ENCODE assay signal across 9 cellular contexts in the genomic region with DNA sequence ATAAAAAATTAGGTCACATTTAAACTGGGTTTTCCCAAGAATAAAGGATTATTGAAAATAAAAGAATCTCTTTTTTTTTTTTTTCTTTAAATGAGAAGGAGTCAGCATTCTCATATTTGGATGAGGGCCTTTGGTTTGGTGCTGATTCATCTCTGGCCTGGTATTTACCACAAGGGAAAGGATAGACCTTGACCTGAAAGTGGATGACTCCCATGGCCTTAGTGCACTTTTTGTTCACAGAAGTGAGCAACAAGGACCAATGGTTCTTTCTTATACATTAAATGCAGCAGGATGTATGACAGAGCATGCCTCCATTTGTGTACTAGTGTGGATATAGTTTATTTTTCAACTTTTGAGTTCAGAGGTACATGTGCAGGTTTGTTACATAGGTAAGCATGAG. TPM values are rescaled to one million over a fixed set of nuclear protein-coding genes. Genes with fewer than 3 reads are reported as not detected.
A peak's percentile ranks its signal among the peaks of the same experiment; 100 is the strongest.
DNase-seq lines count a peak whose midpoint lies in the region; ATAC-seq and TF ChIP-seq lines count a peak whose summit lies in the region.
"Had no signal": no experiment of that assay in that cellular context is flagged by ENCODE, and none has a peak within 500 bp of the region (broad histone marks: within the 10 kb centered on the region; RNA-seq: fewer than 3 reads in every experiment).

No MANE protein-coding gene starts in this region.

- no peak overlapping the region for H3K27ac Mint-ChIP-seq in endothelial cell (ENCODE audit: unreplicated experiment)

- H3K4me1 Mint-ChIP-seq in endothelial cell (ENCODE audit: unreplicated experiment), result peaks cover 11% of the 10 kb centered on the region

- H3K4me3 ChIP-seq in foreskin fibroblast (ENCODE audit: low read depth in 1 of 2, low read length in 2 of 2), result no peak overlapping the region
- H3K4me3 ChIP-seq: SJSA1 had no signal

- DNase-seq in foreskin fibroblast, result peak; percentile 56 to 63
- no peak for DNase-seq in endothelial cell (ENCODE audit: low spot score)
- DNase-seq in activated CD8-positive, alpha-beta memory T cell treated with anti-CD3 and anti-CD28 coated beads for 24 hours, result no peak
- DNase-seq in NCI-H1436 treated with DMSO at 0.1 percent for 48 hours (lab: John Stamatoyannopoulos, UW), result no peak
- DNase-seq in DMS153 treated with DMSO at 0.1 percent for 48 hours (lab: John Stamatoyannopoulos, UW; ENCODE audit: unreplicated experiment), result no peak

- no peaks in the 10 kb centered on the region for H3K9me3 Mint-ChIP-seq in endothelial cell (ENCODE audit: unreplicated experiment)

- H3K27me3 Mint-ChIP-seq in endothelial cell (ENCODE audit: unreplicated experiment), result no peaks in the 10 kb centered on the region

- H3K36me3 Mint-ChIP-seq in endothelial cell (ENCODE audit: low read depth, unreplicated experiment), result peaks cover 6% of the 10 kb centered on the region

- ATAC-seq in GM18519 (IDR thresholded peaks at IDR 0.05; ENCODE audit: low FRiP score, unreplicated experiment), result peak; percentile 55
- peak; percentile 65 for ATAC-seq in GM21526 (IDR thresholded peaks at IDR 0.05; ENCODE audit: low FRiP score, unreplicated experiment)
- ATAC-seq in HG03460 (IDR thresholded peaks at IDR 0.05; ENCODE audit: unreplicated experiment), result peak; percentile 51

- H3K4me3 Mint-ChIP-seq in endothelial cell (ENCODE audit: unreplicated experiment), result no peak overlapping the region

- TF ChIP-seq CTCF in foreskin fibroblast (IDR thresholded peaks at IDR 0.05; ENCODE audit: low read depth, low read length), result no peak
- TF ChIP-seq CTCF in endothelial cell (IDR thresholded peaks at IDR 0.05; ENCODE audit: unreplicated experiment), result no peak

RNA-seq across cellular contexts. Expression of gene YTHDC2, which starts 6.9 kb away (rescaled TPM):
- total RNA-seq in endothelial cell (ENCODE audit: unreplicated experiment), result 28.6 TPM

RNA-seq across cellular contexts. Expression of gene MCC, which starts 32.2 kb away (rescaled TPM):
- 22.7 TPM for total RNA-seq in endothelial cell (ENCODE audit: unreplicated experiment)

Comparison
In these comparisons a context has a peak if more than half of its experiments do, and no peak if none do; other contexts are left out.
1. DNase-seq: peak in foreskin fibroblast (2 of 2); none in endothelial cell (single experiment), activated CD8-positive, alpha-beta memory T cell treated with anti-CD3 and anti-CD28 coated beads for 24 hours (single experiment), NCI-H1436 treated with DMSO at 0.1 percent for 48 hours (single experiment) and DMS153 treated with DMSO at 0.1 percent for 48 hours (single experiment).
2. Peak in every context shown above with its lines, with median percentiles within 50 percentile points of each other: ATAC-seq.